ENCODE assay signal across 24 cellular contexts in genomic region chr10:77185696-77186095, GRCh38.
DNase-seq lines count a peak whose midpoint lies in the region; ATAC-seq and TF ChIP-seq lines count a peak whose summit lies in the region.
"Had no signal": no experiment of that assay in that cellular context is flagged by ENCODE, and none has a peak within 500 bp of the region (broad histone marks: within the 10 kb centered on the region; RNA-seq: fewer than 3 reads in every experiment).

No MANE protein-coding gene starts in this region.

- no peaks in the 10 kb centered on the region for H4K20me1 ChIP-seq in PC-3 (ENCODE audit: low read length)

- ATAC-seq in PC-3, result peak; percentile 33
- peak; percentile 82 for ATAC-seq in upper lobe of right lung
- ATAC-seq in HG03378 (IDR thresholded peaks at IDR 0.05; ENCODE audit: unreplicated experiment), result no peak
- ATAC-seq in left cardiac atrium, result no peak
- ATAC-seq: activated T-cell treated with anti-CD3 and anti-CD28 coated beads, Interleukin-2, amount 50 U/mL, for 72 hours; naive thymus-derived CD8-positive, alpha-beta T cell had no signal

- H3K79me2 ChIP-seq in PC-3 (ENCODE audit: low read length), result no peaks in the 10 kb centered on the region

- no TSS peak for BruUV-seq in PC-3 (replicated peaks; lab: Mats Ljungman, UMichigan)

- POLR2A ChIA-PET in PC-3 (lab: Charles Lee; ENCODE audit: unreplicated experiment), result no interaction called here

- no peaks in the 10 kb centered on the region for H3K9me3 ChIP-seq in PC-3 (ENCODE audit: low read length)
- no peaks in the 10 kb centered on the region for H3K9me3 ChIP-seq in upper lobe of right lung
- H3K9me3 ChIP-seq: esophagus squamous epithelium, SJSA1, stomach, upper lobe of left lung had no signal

- H2AFZ ChIP-seq in PC-3 (ENCODE audit: low read length), result no peak overlapping the region

- intact Hi-C loops in PC-3 (cut with micrococcal nuclease) (no loop called here), upper lobe of right lung (cut with DNase I) (no loop called here), left cardiac atrium (cut with DNase I) (no loop called here)

- H3K4me2 ChIP-seq in PC-3 (ENCODE audit: low read length), result no peak overlapping the region

- H3K27me3 ChIP-seq in PC-3 (ENCODE audit: low read length) (no peaks in the 10 kb centered on the region), upper lobe of right lung (no peaks in the 10 kb centered on the region)
- H3K27me3 ChIP-seq: cardiac muscle cell, esophagus squamous epithelium, SJSA1, upper lobe of left lung had no signal

- CTCF ChIA-PET in PC-3 (lab: Charles Lee), result interaction anchor here (0.7 to 1.0 kb wide), 3 partner anchors 11 to 1273 kb away, joined by 3 to 5 read pairs (median 4); no protein-coding TSS in a partner anchor

- 0 out of 2 replicates have a peak, but pooled peaks have one; percentile 31 for TF ChIP-seq CTCF in PC-3 (conservative IDR thresholded peaks at IDR 0.05; ENCODE audit: low read depth, low read length)
- peak; percentile 29 for TF ChIP-seq CTCF in choroid plexus epithelial cell (conservative IDR thresholded peaks at IDR 0.05; ENCODE audit: low read depth, low read length)
- no peak for TF ChIP-seq CTCF in upper lobe of right lung (IDR thresholded peaks at IDR 0.05)

- no peak overlapping the region for H3K9ac ChIP-seq in PC-3 (ENCODE audit: low read length)

- no peak overlapping the region for H3K4me3 ChIP-seq in PC-3 (ENCODE audit: low read length)
- no peak overlapping the region for H3K4me3 ChIP-seq in choroid plexus epithelial cell (ENCODE audit: low read depth, low read length)
- no peak overlapping the region for H3K4me3 ChIP-seq in upper lobe of right lung
- H3K4me3 ChIP-seq: cardiac muscle cell, esophagus squamous epithelium, SJSA1, stomach, upper lobe of left lung had no signal

- H3K36me3 ChIP-seq in PC-3 (ENCODE audit: low read depth, low read length) (no peaks in the 10 kb centered on the region), upper lobe of right lung (no peaks in the 10 kb centered on the region)
- H3K36me3 ChIP-seq: cardiac muscle cell, esophagus squamous epithelium, SJSA1, stomach, upper lobe of left lung had no signal

- H3F3A ChIP-seq in PC-3 (ENCODE audit: low read length, unreplicated experiment), result no peaks in the 10 kb centered on the region

- peaks cover 10% of the 10 kb centered on the region for H3K4me1 ChIP-seq in PC-3 (ENCODE audit: insufficient read depth, low read length)
- H3K4me1 ChIP-seq in upper lobe of right lung, result no peaks in the 10 kb centered on the region
- H3K4me1 ChIP-seq: esophagus squamous epithelium, SJSA1 had no signal

- DNase-seq in PC-3, result no peak
- no peak for DNase-seq in choroid plexus epithelial cell (ENCODE audit: low read depth)
- DNase-seq in mucosa of gallbladder (ENCODE audit: low spot score), result peak; percentile 45
- no peak for DNase-seq in upper lobe of right lung
- no peak for DNase-seq in activated gamma-delta T cell (lab: John Stamatoyannopoulos, UW)
- no peak for DNase-seq in left cardiac atrium
- DNase-seq: activated CD4-positive, alpha-beta T cell treated with anti-CD3 and anti-CD28 coated beads, Interleukin-2, amount 50 U/mL, for 1 hour; activated naive CD4-positive, alpha-beta T cell treated with anti-CD3 and anti-CD28 coated beads for 36 hours; activated T-cell treated with anti-CD3 and anti-CD28 coated beads, Interleukin-2, amount 50 U/mL, for 72 hours; C1 segment of cervical spinal cord; endodermal cell; esophagus squamous epithelium; foreskin melanocyte; naive thymus-derived CD8-positive, alpha-beta T cell; NCI-H526; occipital lobe; RPMI8226; small intestine; stimulated activated CD4-positive, alpha-beta T cell treated with anti-CD3 and anti-CD28 coated beads, Interleukin-2, amount 100 ng/mL, for 24 hours; stomach had no signal

- H3K9me2 ChIP-seq in PC-3 (replicated peaks; ENCODE audit: low read length), result peaks cover 6% of the 10 kb centered on the region; the same call in 1 of the 2 replicates

- H3K27ac ChIP-seq in PC-3 (ENCODE audit: low read length), result no peak overlapping the region
- no peak overlapping the region for H3K27ac ChIP-seq in upper lobe of right lung
- H3K27ac ChIP-seq: cardiac muscle cell, esophagus squamous epithelium, SJSA1 had no signal

Comparison
In these comparisons a context has a peak if more than half of its experiments do, and no peak if none do; other contexts are left out.
1. ATAC-seq: peak in PC-3 (single experiment) and upper lobe of right lung (single experiment); none in HG03378 (single experiment) and left cardiac atrium (0 of 2).